ENCODE assay signal across 13 cellular contexts in the genomic region with DNA sequence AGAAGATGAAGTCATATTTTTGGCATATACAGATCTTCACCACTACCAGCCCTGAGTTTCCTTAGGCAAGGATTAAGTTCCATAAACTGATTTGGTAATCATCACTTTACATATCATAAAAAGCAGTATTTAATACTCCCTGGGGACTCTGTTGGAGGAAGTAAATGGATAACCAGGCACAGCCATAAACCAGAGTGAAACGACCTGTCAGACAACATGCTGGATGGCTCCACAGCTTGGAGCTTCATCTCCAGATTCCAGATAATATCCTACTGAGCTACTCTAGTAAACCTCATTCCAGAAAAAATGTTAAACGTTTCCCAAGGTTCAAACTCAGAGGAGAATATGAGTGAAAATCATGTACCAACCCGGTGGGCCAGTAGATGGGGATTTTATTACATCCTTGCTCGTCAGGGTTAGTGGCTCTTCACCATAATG.
"Had no signal": no experiment of that assay in that cellular context is flagged by ENCODE, and none has a peak within 500 bp of the region (broad histone marks: within the 10 kb centered on the region; RNA-seq: fewer than 3 reads in every experiment).

No MANE protein-coding gene starts in this region.

- DNase-seq: activated CD4-positive, alpha-beta T cell treated with anti-CD3 and anti-CD28 coated beads, Interleukin-2, amount 50 U/mL, for 4 hours; activated CD4-positive, CD25-positive, alpha-beta regulatory T cell treated with anti-CD3 and anti-CD28 coated beads, Interleukin-2, amount 50 U/mL, for 72 hours; activated effector memory CD4-positive, alpha-beta T cell treated with Interleukin-2 at 50 U/mL for 16 hours; activated T-cell treated with anti-CD3 and anti-CD28 coated beads, Interleukin-2, amount 50 U/mL, for 1 hour; amygdala; dermis blood vessel endothelial cell; foreskin keratinocyte; heart left ventricle; stimulated activated CD4-positive, alpha-beta T cell treated with anti-CD3 and anti-CD28 coated beads, Interleukin-15, amount 100 ng/mL, for 24 hours; stimulated activated CD4-positive, alpha-beta T cell treated with anti-CD3 and anti-CD28 coated beads, Interleukin-4, amount 100 ng/mL, for 24 hours; stomach had no signal

- H3K27me3 ChIP-seq: esophagus muscularis mucosa, foreskin keratinocyte, stomach had no signal

- H3K4me3 ChIP-seq: esophagus muscularis mucosa, heart left ventricle, stomach, thoracic aorta had no signal

- H3K27ac ChIP-seq: esophagus muscularis mucosa, foreskin keratinocyte, heart left ventricle, stomach, thoracic aorta had no signal

- H3K4me1 ChIP-seq: esophagus muscularis mucosa, foreskin keratinocyte, heart left ventricle, stomach had no signal

- H3K36me3 ChIP-seq: esophagus muscularis mucosa, heart left ventricle, stomach, thoracic aorta had no signal

- ATAC-seq: foreskin keratinocyte, heart left ventricle had no signal

- H3K9me3 ChIP-seq: esophagus muscularis mucosa, heart left ventricle, stomach, thoracic aorta had no signal
